In the genomic region with DNA sequence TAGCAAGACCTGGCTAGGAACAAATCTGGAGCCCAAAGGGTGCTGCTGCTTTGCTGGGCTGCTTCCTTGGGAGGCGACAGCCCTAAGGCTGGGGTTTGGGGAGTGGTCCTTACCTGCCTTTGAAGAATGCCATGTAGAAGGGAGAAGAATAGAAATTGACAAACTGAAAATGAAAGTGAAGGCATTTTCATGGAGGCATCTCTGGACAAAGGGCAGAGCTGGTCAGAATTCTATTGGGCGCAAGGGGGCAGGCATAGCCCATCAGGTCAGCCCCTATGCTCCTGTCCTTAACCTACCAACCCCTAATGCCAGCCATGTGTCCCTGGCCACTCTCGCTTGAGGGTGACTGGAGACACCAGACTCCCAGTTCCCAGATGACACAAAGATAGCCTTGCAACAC, we compare ENCODE assay signal across 17 cellular contexts.
"Had no signal": no experiment of that assay in that cellular context is flagged by ENCODE, and none has a peak within 500 bp of the region (broad histone marks: within the 10 kb centered on the region; RNA-seq: fewer than 3 reads in every experiment).

No MANE protein-coding gene starts in this region.

- H3K4me1 ChIP-seq: breast epithelium had no signal

- H3K27me3 ChIP-seq: breast epithelium, foreskin keratinocyte, heart right ventricle had no signal

- H3K36me3 Mint-ChIP-seq: type B pancreatic cell had no signal

- DNase-seq: activated CD4-positive, CD25-positive, alpha-beta regulatory T cell treated with anti-CD3 and anti-CD28 coated beads, Interleukin-2, amount 50 U/mL, for 72 hours; activated T-cell treated with anti-CD3 and anti-CD28 coated beads for 4 hours; aorta; dorsolateral prefrontal cortex; foreskin keratinocyte; heart right ventricle; mesenchymal stem cell; nephron progenitor cell; psoas muscle; stimulated activated CD4-positive, alpha-beta T cell treated with anti-CD3 and anti-CD28 coated beads, Interleukin-2, amount 100 ng/mL, for 24 hours; stimulated activated naive CD4-positive, alpha-beta T cell; T-helper 9 cell had no signal

- H3K27ac ChIP-seq: breast epithelium, dorsolateral prefrontal cortex, esophagus muscularis mucosa, foreskin keratinocyte, heart right ventricle, psoas muscle had no signal

- H3K4me3 Mint-ChIP-seq: activated naive CD8-positive, alpha-beta T cell; nephron progenitor cell had no signal

- H3K9me3 Mint-ChIP-seq: nephron progenitor cell, type B pancreatic cell had no signal

- H3K9me3 ChIP-seq: breast epithelium, esophagus muscularis mucosa, heart right ventricle, psoas muscle had no signal

- ATAC-seq: foreskin keratinocyte, heart right ventricle, psoas muscle, sciatic nerve had no signal

- H3K27ac Mint-ChIP-seq: activated naive CD8-positive, alpha-beta T cell; nephron progenitor cell; type B pancreatic cell had no signal

- H3K4me3 ChIP-seq: breast epithelium, dorsolateral prefrontal cortex, esophagus muscularis mucosa, heart right ventricle, psoas muscle had no signal

- H3K36me3 ChIP-seq: breast epithelium, esophagus muscularis mucosa, heart right ventricle had no signal
